In genomic region chr1:167722870-167723251, GRCh38 we compare ENCODE assay signal across 8 cellular contexts. TPM values are rescaled to one million over a fixed set of nuclear protein-coding genes. Genes with fewer than 3 reads are reported as not detected.
DNase-seq lines count a peak whose midpoint lies in the region; ATAC-seq and TF ChIP-seq lines count a peak whose summit lies in the region.

No MANE protein-coding gene starts in this region.

- ATAC-seq in GM23338 = no peak
- no peak for ATAC-seq in GM21423 (IDR thresholded peaks at IDR 0.05; ENCODE audit: unreplicated experiment)
- ATAC-seq in HG03135 (IDR thresholded peaks at IDR 0.05; ENCODE audit: unreplicated experiment) = no peak

- H3K79me2 ChIP-seq in GM23338 (replicated peaks; ENCODE audit: insufficient read depth) = peaks cover 57% of the 10 kb centered on the region
- H3K79me2 ChIP-seq in SU-DHL-6 (ENCODE audit: insufficient read depth, low read length) = no peaks in the 10 kb centered on the region

- no peaks in the 10 kb centered on the region for H3K9me2 ChIP-seq in GM23338 (ENCODE audit: insufficient read depth)
- H3K9me2 ChIP-seq in SU-DHL-6 (replicated peaks; ENCODE audit: insufficient read depth, low read length) = no peaks in the 10 kb centered on the region

- H3K4me1 ChIP-seq in GM23338 (ENCODE audit: insufficient read depth) = peaks cover 58% of the 10 kb centered on the region
- H3K4me1 ChIP-seq in skeletal muscle satellite cell (ENCODE audit: control insufficient read depth, insufficient read depth, low read length) = peaks cover 19% of the 10 kb centered on the region

- H3K4me2 ChIP-seq in GM23338 (peak overlapping the region; percentile 80), SU-DHL-6 (ENCODE audit: low read depth, low read length, poor library complexity, severe bottlenecking) (peak overlapping the region; percentile 88), skeletal muscle satellite cell (ENCODE audit: low read length) (peak overlapping the region; percentile 86)

- H3K9me3 ChIP-seq in SU-DHL-6 (ENCODE audit: insufficient read depth, low read length) (no peaks in the 10 kb centered on the region), skeletal muscle satellite cell (replicated peaks; ENCODE audit: low read length) (no peaks in the 10 kb centered on the region)

- H3F3A ChIP-seq in GM23338 (replicated peaks; ENCODE audit: low read depth) = peaks cover 3% of the 10 kb centered on the region; the same call in 1 of the 2 replicates
- H3F3A ChIP-seq in SU-DHL-6 (ENCODE audit: insufficient read depth) = no peaks in the 10 kb centered on the region

- H3K27me3 ChIP-seq in GM23338 (ENCODE audit: insufficient read depth) (0 out of 2 replicates have a peak, but pooled peaks cover 4% of the 10 kb centered on the region), SU-DHL-6 (ENCODE audit: low read length) (no peaks in the 10 kb centered on the region), skeletal muscle satellite cell (ENCODE audit: control insufficient read depth, insufficient read depth, low read length) (no peaks in the 10 kb centered on the region)

- H4K20me1 ChIP-seq in GM23338 (replicated peaks; ENCODE audit: insufficient read depth) (peaks cover 39% of the 10 kb centered on the region), SU-DHL-6 (ENCODE audit: low read depth, low read length) (no peaks in the 10 kb centered on the region)

- H3K9ac ChIP-seq in SU-DHL-6 (ENCODE audit: low read length) (peak overlapping the region; percentile 78), skeletal muscle satellite cell (ENCODE audit: low read depth, low read length) (peak overlapping the region; percentile 92)

- H3K36me3 Mint-ChIP-seq in GM23338 (ENCODE audit: low read depth) = no peaks in the 10 kb centered on the region

- TF ChIP-seq CTCF in GM23338 (conservative IDR thresholded peaks at IDR 0.05; ENCODE audit: low read depth in 2 of 2) (no peak), SU-DHL-6 (IDR thresholded peaks at IDR 0.05; ENCODE audit: insufficient read depth, low read length, poor library complexity, severe bottlenecking) (no peak), foreskin fibroblast (IDR thresholded peaks at IDR 0.05; ENCODE audit: low read depth, low read length) (no peak)

- H3K36me3 ChIP-seq in GM23338 (ENCODE audit: insufficient read depth) (no peaks in the 10 kb centered on the region), SU-DHL-6 (ENCODE audit: low read length) (no peaks in the 10 kb centered on the region), skeletal muscle satellite cell (ENCODE audit: insufficient read depth, low read length) (no peaks in the 10 kb centered on the region)

- peak overlapping the region; percentile 83 for H3K4me3 Mint-ChIP-seq in GM23338

- DNase-seq in GM23338 (ENCODE audit: low spot score) = no peak
- DNase-seq in foreskin fibroblast = no peak
- DNase-seq in NCI-H1105 (lab: John Stamatoyannopoulos, UW) = no peak
- DNase-seq in AG08395 (ENCODE audit: low spot score) = no peak

- H3K27ac Mint-ChIP-seq in GM23338 = no peak overlapping the region

- peaks cover 5% of the 10 kb centered on the region for H3K27me3 Mint-ChIP-seq in GM23338 (ENCODE audit: insufficient read depth, low read depth, poor library complexity)

- H3K27ac ChIP-seq in GM23338 (ENCODE audit: low read depth) (no peak overlapping the region), SU-DHL-6 (ENCODE audit: low read depth, low read length) (no peak overlapping the region)

- H3K9me3 Mint-ChIP-seq in GM23338 = no peaks in the 10 kb centered on the region

- peak overlapping the region; percentile 67 for H3K4me3 ChIP-seq in GM23338
- H3K4me3 ChIP-seq in SU-DHL-6 (ENCODE audit: insufficient read depth, low read length, poor library complexity, severe bottlenecking) = peak overlapping the region; percentile 82
- peak overlapping the region; percentile 81 to 92 for H3K4me3 ChIP-seq in foreskin fibroblast (ENCODE audit: low read depth in 1 of 2, low read length in 2 of 2)
- H3K4me3 ChIP-seq in skeletal muscle satellite cell (ENCODE audit: low read length) = peak overlapping the region; percentile 84

- H2AFZ ChIP-seq in GM23338 = no peak overlapping the region
- H2AFZ ChIP-seq in SU-DHL-6 (ENCODE audit: low read depth, low read length, severe bottlenecking) = no peak overlapping the region

- peaks cover 57% of the 10 kb centered on the region for H3K4me1 Mint-ChIP-seq in GM23338

TF ChIP-seq in GM23338, 12 proteins besides CTCF, POLR2A, EP300 and RAD21:
- TF ChIP-seq CREB1 (CRISPR knock-in tag; IDR thresholded peaks at IDR 0.05; ENCODE audit: low read depth) (no peak), STAT1 (IDR thresholded peaks at IDR 0.05; ENCODE audit: unreplicated experiment) (no peak)

RNA-seq across cellular contexts. Expression of gene MPZL1, which starts 1.1 kb away (rescaled TPM):
- 85.1 and 86.5 TPM in 2 replicates for total RNA-seq in GM23338 (2014; rRNA removed; shearing (Covaris generic))
- 26.6 and 35.1 TPM in 2 replicates for polyA plus RNA-seq in GM23338 (2016; fragmentation: Nextera tagmentation; extraction: Ambion mirVana)
- total RNA-seq in skeletal muscle satellite cell (2012; rRNA removed) = 86.1 and 112 TPM in 2 replicates
